In the genomic region with DNA sequence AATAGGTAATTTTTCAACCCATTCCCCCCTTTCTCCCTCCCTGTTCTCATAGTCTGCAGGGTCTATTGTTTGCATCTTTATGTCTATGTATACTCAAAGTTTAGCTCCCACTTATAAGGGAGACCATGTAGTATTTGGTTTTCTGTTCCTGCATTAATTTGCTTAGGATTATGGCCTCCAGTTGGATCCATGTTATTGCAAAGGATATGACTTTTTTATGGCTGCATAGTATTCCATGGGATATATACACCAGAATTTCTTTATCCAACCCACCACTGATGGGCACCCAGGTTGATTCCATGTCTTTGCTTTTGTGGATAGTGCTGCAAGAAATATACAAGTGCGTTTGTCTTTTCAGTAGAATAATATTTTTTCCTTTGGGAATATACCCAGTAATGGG, we compare ENCODE assay signal across 8 cellular contexts.
"Had no signal": no experiment of that assay in that cellular context is flagged by ENCODE, and none has a peak within 500 bp of the region (broad histone marks: within the 10 kb centered on the region; RNA-seq: fewer than 3 reads in every experiment).

No MANE protein-coding gene starts in this region.

- DNase-seq: GDM1, GF-D8 had no signal

- FAIRE-seq: G401.6, GM12878, GM12891, GM12892, GM18507, GM19239 had no signal

- ATAC-seq: GM12878 had no signal

- H3K4me3 ChIP-seq: GM12878 had no signal
